In genomic region chr3:154749514-154749913, GRCh38 we compare ENCODE assay signal across 26 cellular contexts.
"Had no signal": no experiment of that assay in that cellular context is flagged by ENCODE, and none has a peak within 500 bp of the region (broad histone marks: within the 10 kb centered on the region; RNA-seq: fewer than 3 reads in every experiment).

No MANE protein-coding gene starts in this region.

- H3K9me3 ChIP-seq: colonic mucosa, esophagus muscularis mucosa, esophagus squamous epithelium, gastrocnemius medialis, gastroesophageal sphincter, heart left ventricle had no signal

- H3K4me2 ChIP-seq: hepatocyte had no signal

- H3K4me3 ChIP-seq: colonic mucosa, coronary artery, dorsolateral prefrontal cortex, esophagus muscularis mucosa, esophagus squamous epithelium, gastrocnemius medialis, gastroesophageal sphincter, heart left ventricle, hepatocyte had no signal

- DNase-seq: colonic mucosa; cortex of kidney; dermis blood vessel endothelial cell; dorsolateral prefrontal cortex; effector CD4-positive, alpha-beta T cell; effector CD8-positive, alpha-beta T cell; effector memory CD4-positive, alpha-beta T cell; effector memory CD8-positive, alpha-beta T cell; endodermal cell; esophagus squamous epithelium; foreskin fibroblast; foreskin keratinocyte; foreskin melanocyte; gastrocnemius medialis; glutamatergic neuron; head of caudate nucleus; heart left ventricle had no signal

- H3K36me3 ChIP-seq: colonic mucosa, esophagus muscularis mucosa, esophagus squamous epithelium, gastrocnemius medialis, gastroesophageal sphincter, heart left ventricle had no signal

- H3K27me3 ChIP-seq: colonic mucosa, dorsolateral prefrontal cortex, esophagus muscularis mucosa, esophagus squamous epithelium, gastrocnemius medialis, gastroesophageal sphincter, heart left ventricle, hepatocyte had no signal

- FAIRE-seq: colon, endometrium, endothelial cell of umbilical vein had no signal

- H2AFZ ChIP-seq: hepatocyte had no signal

- H3K79me2 ChIP-seq: hepatocyte had no signal

- H3K27ac ChIP-seq: colonic mucosa, coronary artery, dorsolateral prefrontal cortex, epithelial cell of prostate, esophagus muscularis mucosa, esophagus squamous epithelium, foreskin keratinocyte, gastrocnemius medialis, gastroesophageal sphincter, heart left ventricle, hepatocyte had no signal

- H3K4me1 ChIP-seq: colonic mucosa, esophagus muscularis mucosa, esophagus squamous epithelium, foreskin keratinocyte, gastrocnemius medialis, gastroesophageal sphincter, heart left ventricle had no signal

- ATAC-seq: effector memory CD8-positive, alpha-beta T cell; esophagus mucosa; foreskin keratinocyte; gastrocnemius medialis; gastroesophageal sphincter; heart left ventricle had no signal
